ENCODE assay signal across 19 cellular contexts in genomic region chr11:110065189-110065588, GRCh38.
"Had no signal": no experiment of that assay in that cellular context is flagged by ENCODE, and none has a peak within 500 bp of the region (broad histone marks: within the 10 kb centered on the region; RNA-seq: fewer than 3 reads in every experiment).

No MANE protein-coding gene starts in this region.

- H3K4me1 ChIP-seq: parathyroid adenoma had no signal

- H3K9me3 Mint-ChIP-seq: activated CD4-positive, alpha-beta memory T cell treated with anti-CD3 and anti-CD28 coated beads for 36 hours; activated naive CD4-positive, alpha-beta T cell treated with anti-CD3 and anti-CD28 coated beads, Interleukin-2, amount 10 ng/mL, durations not matched to agents 7 days and 5 days; activated T-helper 2 cell treated with anti-CD3 and anti-CD28 coated beads, Interferon-gamma antibody, Interleukin-2, Interleukin-4, amounts not matched to agents 10 μg/mL and 5 μg/mL and 100 μg/mL, durations not matched to agents 14 hours and 24 hours and 36 hours; endodermal cell; naive thymus-derived CD8-positive, alpha-beta T cell had no signal

- H3K4me3 Mint-ChIP-seq: activated CD4-positive, alpha-beta memory T cell treated with anti-CD3 and anti-CD28 coated beads for 36 hours; activated CD8-positive, alpha-beta memory T cell treated with anti-CD3 and anti-CD28 coated beads, Interleukin-2, amount 10 ng/mL, durations not matched to agents 7 days and 5 days; activated naive CD4-positive, alpha-beta T cell treated with anti-CD3 and anti-CD28 coated beads, Interleukin-2, amount 10 ng/mL, durations not matched to agents 7 days and 5 days; endodermal cell; naive thymus-derived CD8-positive, alpha-beta T cell had no signal

- FAIRE-seq: astrocyte had no signal

- H3K4me3 ChIP-seq: cardiac muscle cell, gastroesophageal sphincter, heart right ventricle, thoracic aorta had no signal

- ATAC-seq: activated CD8-positive, alpha-beta memory T cell treated with anti-CD3 and anti-CD28 coated beads, Interleukin-2, amount 10 ng/mL, durations not matched to agents 7 days and 5 days; gastroesophageal sphincter; heart right ventricle; left lobe of liver; naive thymus-derived CD8-positive, alpha-beta T cell had no signal

- H3K27ac ChIP-seq: cardiac muscle cell, gastroesophageal sphincter, heart right ventricle, parathyroid adenoma, thoracic aorta had no signal

- H3K9me3 ChIP-seq: gastroesophageal sphincter, heart right ventricle, thoracic aorta had no signal

- H3K36me3 Mint-ChIP-seq: activated CD4-positive, alpha-beta memory T cell treated with anti-CD3 and anti-CD28 coated beads for 36 hours; activated naive CD4-positive, alpha-beta T cell treated with anti-CD3 and anti-CD28 coated beads, Interleukin-2, amount 10 ng/mL, durations not matched to agents 7 days and 5 days; naive thymus-derived CD8-positive, alpha-beta T cell had no signal

- DNase-seq: activated CD4-positive, alpha-beta memory T cell treated with anti-CD3 and anti-CD28 coated beads for 36 hours; activated CD4-positive, alpha-beta T cell treated with anti-CD3 and anti-CD28 coated beads for 1 hour; activated CD8-positive, alpha-beta memory T cell treated with anti-CD3 and anti-CD28 coated beads, Interleukin-2, amount 10 ng/mL, durations not matched to agents 7 days and 5 days; activated naive CD4-positive, alpha-beta T cell treated with anti-CD3 and anti-CD28 coated beads, Interleukin-2, amount 10 ng/mL, durations not matched to agents 7 days and 5 days; activated T-cell treated with anti-CD3 and anti-CD28 coated beads, Interleukin-2, amount 50 U/mL, for 1 hour; endodermal cell; erythroblast; heart right ventricle; naive thymus-derived CD8-positive, alpha-beta T cell; stimulated activated CD4-positive, alpha-beta T cell treated with anti-CD3 and anti-CD28 coated beads, Interleukin-12 subunit alpha, Interleukin-12 subunit beta, amount 100 ng/mL, for 4 hours; stimulated activated CD4-positive, alpha-beta T cell treated with anti-CD3 and anti-CD28 coated beads, Interleukin-2, amount 100 ng/mL, for 24 hours; T1000 had no signal

- H3K4me1 Mint-ChIP-seq: activated naive CD4-positive, alpha-beta T cell treated with anti-CD3 and anti-CD28 coated beads, Interleukin-2, amount 10 ng/mL, durations not matched to agents 7 days and 5 days; endodermal cell had no signal

- H3K27me3 ChIP-seq: cardiac muscle cell, gastroesophageal sphincter, heart right ventricle had no signal

- H3K36me3 ChIP-seq: cardiac muscle cell, gastroesophageal sphincter, heart right ventricle, thoracic aorta had no signal

- H3K27ac Mint-ChIP-seq: activated CD4-positive, alpha-beta memory T cell treated with anti-CD3 and anti-CD28 coated beads for 36 hours; activated CD8-positive, alpha-beta memory T cell treated with anti-CD3 and anti-CD28 coated beads, Interleukin-2, amount 10 ng/mL, durations not matched to agents 7 days and 5 days; activated naive CD4-positive, alpha-beta T cell treated with anti-CD3 and anti-CD28 coated beads, Interleukin-2, amount 10 ng/mL, durations not matched to agents 7 days and 5 days; activated T-helper 2 cell treated with anti-CD3 and anti-CD28 coated beads, Interferon-gamma antibody, Interleukin-2, Interleukin-4, amounts not matched to agents 10 μg/mL and 5 μg/mL and 100 μg/mL, durations not matched to agents 14 hours and 24 hours and 36 hours; endodermal cell; naive thymus-derived CD8-positive, alpha-beta T cell had no signal
